ENCODE assay signal across 16 cellular contexts in genomic region chr2:22626621-22627020, GRCh38.
A peak's percentile ranks its signal among the peaks of the same experiment; 100 is the strongest.
DNase-seq lines count a peak whose midpoint lies in the region; ATAC-seq and TF ChIP-seq lines count a peak whose summit lies in the region.
"Had no signal": no experiment of that assay in that cellular context is flagged by ENCODE, and none has a peak within 500 bp of the region (broad histone marks: within the 10 kb centered on the region; RNA-seq: fewer than 3 reads in every experiment).

No MANE protein-coding gene starts in this region.

- no peaks in the 10 kb centered on the region for H3K27me3 ChIP-seq in colonic mucosa
- H3K27me3 ChIP-seq: right atrium auricular region, transverse colon had no signal

- no peaks in the 10 kb centered on the region for H3K4me1 ChIP-seq in colonic mucosa
- H3K4me1 ChIP-seq: right atrium auricular region, transverse colon had no signal

- H3K4me3 Mint-ChIP-seq in naive thymus-derived CD8-positive, alpha-beta T cell, result no peak overlapping the region
- H3K4me3 Mint-ChIP-seq: activated T-helper 17 cell treated with anti-CD3 and anti-CD28 coated beads, Interleukin-2, amount 50 U/mL, for 72 hours; CD4-positive, alpha-beta memory T cell; natural killer cell had no signal

- intact Hi-C loops in colonic mucosa (cut with DNase I), result no loop called here

- no peak overlapping the region for H3K27ac ChIP-seq in colonic mucosa
- H3K27ac ChIP-seq: right atrium auricular region, transverse colon had no signal

- no peak overlapping the region for H3K4me3 ChIP-seq in LNCaP clone FGC (ENCODE audit: low read depth, low read length)
- H3K4me3 ChIP-seq in colonic mucosa, result no peak overlapping the region
- H3K4me3 ChIP-seq in retinal pigment epithelial cell (ENCODE audit: low read length), result no peak overlapping the region
- H3K4me3 ChIP-seq: right atrium auricular region, transverse colon had no signal

- POLR2A ChIA-PET in naive thymus-derived CD8-positive, alpha-beta T cell (lab: Charles Lee), result no interaction called here

- H3K36me3 Mint-ChIP-seq in naive thymus-derived CD8-positive, alpha-beta T cell, result no peaks in the 10 kb centered on the region
- H3K36me3 Mint-ChIP-seq: CD4-positive, alpha-beta memory T cell had no signal

- peaks cover 0 to 27% (median 7%) of the 10 kb centered on the region in 9 donors for H3K9me3 Mint-ChIP-seq in naive thymus-derived CD8-positive, alpha-beta T cell

- no peaks in the 10 kb centered on the region for H3K9me3 ChIP-seq in colonic mucosa
- H3K9me3 ChIP-seq: right atrium auricular region, transverse colon had no signal

- H3K9ac ChIP-seq in colonic mucosa (ENCODE audit: low read depth in 2 of 2, low read length in 2 of 2), result no peak overlapping the region

- peaks cover 0 to 6% (median 0%) of the 10 kb centered on the region in 5 donors for H3K27me3 Mint-ChIP-seq in naive thymus-derived CD8-positive, alpha-beta T cell
- H3K27me3 Mint-ChIP-seq: activated T-helper 17 cell treated with anti-CD3 and anti-CD28 coated beads, Interleukin-2, amount 50 U/mL, for 72 hours; CD4-positive, alpha-beta memory T cell had no signal

- ATAC-seq in naive thymus-derived CD8-positive, alpha-beta T cell, result no peak
- ATAC-seq: activated T-helper 17 cell treated with anti-CD3 and anti-CD28 coated beads, Interleukin-2, amount 50 U/mL, for 72 hours; natural killer cell had no signal

- H3K4me1 Mint-ChIP-seq in naive thymus-derived CD8-positive, alpha-beta T cell, result no peaks in the 10 kb centered on the region
- H3K4me1 Mint-ChIP-seq: activated T-helper 17 cell treated with anti-CD3 and anti-CD28 coated beads, Interleukin-2, amount 50 U/mL, for 72 hours; CD4-positive, alpha-beta memory T cell; natural killer cell had no signal

- H3K27ac Mint-ChIP-seq in naive thymus-derived CD8-positive, alpha-beta T cell, result no peak overlapping the region
- H3K27ac Mint-ChIP-seq: activated T-helper 17 cell treated with anti-CD3 and anti-CD28 coated beads, Interleukin-2, amount 50 U/mL, for 72 hours; CD4-positive, alpha-beta memory T cell; natural killer cell had no signal

- DNase-seq in NCI-H748 (lab: John Stamatoyannopoulos, UW; ENCODE audit: unreplicated experiment) (peak; percentile 15), NCI-H748 treated with DMSO at 0.1 percent for 48 hours (lab: John Stamatoyannopoulos, UW) (no peak), LNCaP clone FGC (ENCODE audit: low read depth) (no peak), colonic mucosa (peak; percentile 18), retinal pigment epithelial cell (ENCODE audit: low read depth) (no peak), NCI-H526 treated with DMSO at 0.1 percent for 48 hours (lab: John Stamatoyannopoulos, UW) (no peak), NCI-H446 (lab: John Stamatoyannopoulos, UW) (no peak)
- no peak for DNase-seq in naive thymus-derived CD8-positive, alpha-beta T cell
- DNase-seq: activated CD4-positive, alpha-beta T cell treated with anti-CD3 and anti-CD28 coated beads, Interleukin-2, amount 50 U/mL, for 48 hours; CD4-positive, alpha-beta memory T cell; GDM1; natural killer cell; T1000; transverse colon had no signal

- H3K36me3 ChIP-seq in colonic mucosa, result no peaks in the 10 kb centered on the region
- H3K36me3 ChIP-seq: right atrium auricular region, transverse colon had no signal

- TF ChIP-seq CTCF in LNCaP clone FGC (IDR thresholded peaks at IDR 0.05; ENCODE audit: control insufficient read depth, extremely low read depth, insufficient read depth) (0 out of 2 replicates have a peak, but pooled peaks have one; percentile 17), colonic mucosa (IDR thresholded peaks at IDR 0.05) (no peak), retinal pigment epithelial cell (conservative IDR thresholded peaks at IDR 0.05; ENCODE audit: low read depth, low read length) (peak; percentile 28)

Comparison
In these comparisons a context has a peak if more than half of its experiments do, and no peak if none do; other contexts are left out.
1. DNase-seq: peak in NCI-H748 (single experiment) and colonic mucosa (single experiment); none in NCI-H748 treated with DMSO at 0.1 percent for 48 hours (single experiment), LNCaP clone FGC (single experiment), retinal pigment epithelial cell (single experiment), NCI-H526 treated with DMSO at 0.1 percent for 48 hours (single experiment), naive thymus-derived CD8-positive, alpha-beta T cell (0 of 10) and NCI-H446 (0 of 2).